In genomic region chr16:49491111-49491670, GRCh38 we compare ENCODE assay signal across 1 cellular context.
TF ChIP-seq lines count a peak whose summit lies in the region.

No MANE protein-coding gene starts in this region.

TF ChIP-seq in GM23338, 12 proteins besides CTCF, POLR2A, EP300 and RAD21 (continued from another document):
- TF ChIP-seq, protein P1, sequence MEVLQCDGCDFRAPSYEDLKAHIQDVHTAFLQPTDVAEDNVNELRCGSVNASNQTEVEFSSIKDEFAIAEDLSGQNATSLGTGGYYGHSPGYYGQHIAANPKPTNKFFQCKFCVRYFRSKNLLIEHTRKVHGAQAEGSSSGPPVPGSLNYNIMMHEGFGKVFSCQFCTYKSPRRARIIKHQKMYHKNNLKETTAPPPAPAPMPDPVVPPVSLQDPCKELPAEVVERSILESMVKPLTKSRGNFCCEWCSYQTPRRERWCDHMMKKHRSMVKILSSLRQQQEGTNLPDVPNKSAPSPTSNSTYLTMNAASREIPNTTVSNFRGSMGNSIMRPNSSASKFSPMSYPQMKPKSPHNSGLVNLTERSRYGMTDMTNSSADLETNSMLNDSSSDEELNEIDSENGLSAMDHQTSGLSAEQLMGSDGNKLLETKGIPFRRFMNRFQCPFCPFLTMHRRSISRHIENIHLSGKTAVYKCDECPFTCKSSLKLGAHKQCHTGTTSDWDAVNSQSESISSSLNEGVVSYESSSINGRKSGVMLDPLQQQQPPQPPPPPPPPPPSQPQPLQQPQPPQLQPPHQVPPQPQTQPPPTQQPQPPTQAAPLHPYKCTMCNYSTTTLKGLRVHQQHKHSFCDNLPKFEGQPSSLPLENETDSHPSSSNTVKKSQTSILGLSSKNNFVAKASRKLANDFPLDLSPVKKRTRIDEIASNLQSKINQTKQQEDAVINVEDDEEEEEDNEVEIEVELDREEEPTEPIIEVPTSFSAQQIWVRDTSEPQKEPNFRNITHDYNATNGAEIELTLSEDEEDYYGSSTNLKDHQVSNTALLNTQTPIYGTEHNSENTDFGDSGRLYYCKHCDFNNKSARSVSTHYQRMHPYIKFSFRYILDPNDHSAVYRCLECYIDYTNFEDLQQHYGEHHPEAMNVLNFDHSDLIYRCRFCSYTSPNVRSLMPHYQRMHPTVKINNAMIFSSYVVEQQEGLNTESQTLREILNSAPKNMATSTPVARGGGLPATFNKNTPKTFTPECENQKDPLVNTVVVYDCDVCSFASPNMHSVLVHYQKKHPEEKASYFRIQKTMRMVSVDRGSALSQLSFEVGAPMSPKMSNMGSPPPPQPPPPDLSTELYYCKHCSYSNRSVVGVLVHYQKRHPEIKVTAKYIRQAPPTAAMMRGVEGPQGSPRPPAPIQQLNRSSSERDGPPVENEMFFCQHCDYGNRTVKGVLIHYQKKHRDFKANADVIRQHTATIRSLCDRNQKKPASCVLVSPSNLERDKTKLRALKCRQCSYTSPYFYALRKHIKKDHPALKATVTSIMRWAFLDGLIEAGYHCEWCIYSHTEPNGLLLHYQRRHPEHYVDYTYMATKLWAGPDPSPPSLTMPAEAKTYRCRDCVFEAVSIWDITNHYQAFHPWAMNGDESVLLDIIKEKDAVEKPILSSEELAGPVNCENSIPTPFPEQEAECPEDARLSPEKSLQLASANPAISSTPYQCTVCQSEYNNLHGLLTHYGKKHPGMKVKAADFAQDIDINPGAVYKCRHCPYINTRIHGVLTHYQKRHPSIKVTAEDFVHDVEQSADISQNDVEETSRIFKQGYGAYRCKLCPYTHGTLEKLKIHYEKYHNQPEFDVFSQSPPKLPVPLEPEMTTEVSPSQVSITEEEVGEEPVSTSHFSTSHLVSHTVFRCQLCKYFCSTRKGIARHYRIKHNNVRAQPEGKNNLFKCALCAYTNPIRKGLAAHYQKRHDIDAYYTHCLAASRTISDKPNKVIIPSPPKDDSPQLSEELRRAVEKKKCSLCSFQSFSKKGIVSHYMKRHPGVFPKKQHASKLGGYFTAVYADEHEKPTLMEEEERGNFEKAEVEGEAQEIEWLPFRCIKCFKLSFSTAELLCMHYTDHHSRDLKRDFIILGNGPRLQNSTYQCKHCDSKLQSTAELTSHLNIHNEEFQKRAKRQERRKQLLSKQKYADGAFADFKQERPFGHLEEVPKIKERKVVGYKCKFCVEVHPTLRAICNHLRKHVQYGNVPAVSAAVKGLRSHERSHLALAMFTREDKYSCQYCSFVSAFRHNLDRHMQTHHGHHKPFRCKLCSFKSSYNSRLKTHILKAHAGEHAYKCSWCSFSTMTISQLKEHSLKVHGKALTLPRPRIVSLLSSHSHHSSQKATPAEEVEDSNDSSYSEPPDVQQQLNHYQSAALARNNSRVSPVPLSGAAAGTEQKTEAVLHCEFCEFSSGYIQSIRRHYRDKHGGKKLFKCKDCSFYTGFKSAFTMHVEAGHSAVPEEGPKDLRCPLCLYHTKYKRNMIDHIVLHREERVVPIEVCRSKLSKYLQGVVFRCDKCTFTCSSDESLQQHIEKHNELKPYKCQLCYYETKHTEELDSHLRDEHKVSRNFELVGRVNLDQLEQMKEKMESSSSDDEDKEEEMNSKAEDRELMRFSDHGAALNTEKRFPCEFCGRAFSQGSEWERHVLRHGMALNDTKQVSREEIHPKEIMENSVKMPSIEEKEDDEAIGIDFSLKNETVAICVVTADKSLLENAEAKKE (CRISPR knock-in tag; IDR thresholded peaks at IDR 0.05) = no peak
- TF ChIP-seq ZNF114 (CRISPR knock-in tag; IDR thresholded peaks at IDR 0.05) (no peak), NANOG (IDR thresholded peaks at IDR 0.05; ENCODE audit: borderline replicate concordance) (no peak), ZNF331 (CRISPR knock-in tag; IDR thresholded peaks at IDR 0.05; ENCODE audit: low read depth) (no peak), STAT1 (IDR thresholded peaks at IDR 0.05; ENCODE audit: unreplicated experiment) (no peak)
